Comparison of ENCODE assay signal across 18 cellular contexts in genomic region chr2:221049950-221050349, GRCh38.
DNase-seq lines count a peak whose midpoint lies in the region; ATAC-seq and TF ChIP-seq lines count a peak whose summit lies in the region.
"Had no signal": no experiment of that assay in that cellular context is flagged by ENCODE, and none has a peak within 500 bp of the region (broad histone marks: within the 10 kb centered on the region; RNA-seq: fewer than 3 reads in every experiment).

No MANE protein-coding gene starts in this region.

- no peaks in the 10 kb centered on the region for H3K4me1 ChIP-seq in mucosa of descending colon (ENCODE audit: low read depth)
- H3K4me1 ChIP-seq in mesendoderm (ENCODE audit: control insufficient read depth, low read depth, low read length): no peaks in the 10 kb centered on the region
- H3K4me1 ChIP-seq: esophagus squamous epithelium, lower lobe of right lung had no signal

- H4K5ac ChIP-seq in mesendoderm (ENCODE audit: low read length): no peak overlapping the region

- DNase-seq in G401 (ENCODE audit: low spot score) (peak; percentile 41), mucosa of descending colon (no peak), cerebellum (ENCODE audit: low spot score) (no peak), mesendoderm (no peak), NCI-H774 (lab: John Stamatoyannopoulos, UW) (no peak)
- DNase-seq: CD4-positive, alpha-beta memory T cell; esophagus squamous epithelium; glutamatergic neuron; H9; immature natural killer cell; lower lobe of right lung; SHP77; T-helper 17 cell had no signal

- WGBS in mesendoderm (ENCODE audit: extremely low coverage, insufficient coverage, low lambda C conversion rate): no CpG with 5 or more reads among the region's 2 CpGs

- no peaks in the 10 kb centered on the region for H3K79me2 ChIP-seq in mesendoderm (ENCODE audit: control insufficient read depth, insufficient read depth, low read length)

- H3K23ac ChIP-seq in mesendoderm (ENCODE audit: low read length): no peak overlapping the region

- H3K27ac ChIP-seq in mesendoderm (ENCODE audit: low read depth, low read length): no peak overlapping the region
- H3K27ac ChIP-seq: esophagus squamous epithelium, lower lobe of right lung had no signal

- H3K4me2 ChIP-seq in mesendoderm (ENCODE audit: low read length): no peak overlapping the region

- no peaks in the 10 kb centered on the region for H3K36me3 ChIP-seq in mucosa of descending colon (ENCODE audit: low read depth)
- H3K36me3 ChIP-seq in mesendoderm (ENCODE audit: control insufficient read depth, insufficient read depth, low read length): no peaks in the 10 kb centered on the region
- H3K36me3 ChIP-seq: esophagus squamous epithelium, lower lobe of right lung had no signal

- no peak overlapping the region for H2BK120ac ChIP-seq in mesendoderm (ENCODE audit: low read depth, low read length)

- H3K9ac ChIP-seq in mesendoderm (ENCODE audit: low read length): no peak overlapping the region

- no peak overlapping the region for H3K4ac ChIP-seq in mesendoderm (ENCODE audit: low read depth, low read length)

- H3K18ac ChIP-seq in mesendoderm (ENCODE audit: low read length): no peak overlapping the region

- H3K79me1 ChIP-seq in mesendoderm (ENCODE audit: low read length): no peaks in the 10 kb centered on the region

- H3K4me3 ChIP-seq in mucosa of descending colon (no peak overlapping the region), mesendoderm (ENCODE audit: low read length) (no peak overlapping the region)
- H3K4me3 ChIP-seq: esophagus squamous epithelium, lower lobe of right lung had no signal

- no peak overlapping the region for H2AK5ac ChIP-seq in mesendoderm (ENCODE audit: low read length)

- no peak overlapping the region for H2BK5ac ChIP-seq in mesendoderm (ENCODE audit: low read length)

- no peak overlapping the region for H3K56ac ChIP-seq in mesendoderm (ENCODE audit: low read length)

- H2BK15ac ChIP-seq in mesendoderm (replicated peaks; ENCODE audit: low read depth): no peak overlapping the region

- no peak overlapping the region for H4K8ac ChIP-seq in mesendoderm (ENCODE audit: low read depth, low read length)

- no peaks in the 10 kb centered on the region for H3K27me3 ChIP-seq in mesendoderm (ENCODE audit: insufficient read depth, low read length, poor library complexity)
- H3K27me3 ChIP-seq: esophagus squamous epithelium had no signal

- ATAC-seq in GM19395 (IDR thresholded peaks at IDR 0.05; ENCODE audit: unreplicated experiment) (peak; percentile 60), HG02759 (IDR thresholded peaks at IDR 0.05; ENCODE audit: unreplicated experiment) (peak; percentile 75), HG03558 (IDR thresholded peaks at IDR 0.05; ENCODE audit: extremely low read depth, unreplicated experiment) (peak; percentile 73), mucosa of descending colon (no peak)
- ATAC-seq: activated T-helper 17 cell treated with anti-CD3 and anti-CD28 coated beads, Interleukin-2, amount 50 U/mL, for 72 hours; lower lobe of right lung; T-helper 17 cell; WTC11 had no signal

- in situ Hi-C loops in G401 (cut with HindIII; ENCODE audit: low sequenced_read_pairs): no loop called here

- no peaks in the 10 kb centered on the region for H3K9me3 ChIP-seq in mucosa of descending colon
- H3K9me3 ChIP-seq: esophagus squamous epithelium, lower lobe of right lung had no signal

- intact Hi-C loops in mucosa of descending colon (cut with DNase I, micrococcal nuclease): no loop called here

- TF ChIP-seq CTCF in mucosa of descending colon (IDR thresholded peaks at IDR 0.05): no peak
